ENCODE assay signal across 11 cellular contexts in genomic region chr5:96175090-96175489, GRCh38.
DNase-seq lines count a peak whose midpoint lies in the region; ATAC-seq and TF ChIP-seq lines count a peak whose summit lies in the region.
"Had no signal": no experiment of that assay in that cellular context is flagged by ENCODE, and none has a peak within 500 bp of the region (broad histone marks: within the 10 kb centered on the region; RNA-seq: fewer than 3 reads in every experiment).

No MANE protein-coding gene starts in this region.

- no peak overlapping the region for H3K27ac Mint-ChIP-seq in endothelial cell (ENCODE audit: unreplicated experiment)
- no peak overlapping the region for H3K27ac Mint-ChIP-seq in activated T-helper 1 cell treated with anti-CD3 and anti-CD28 coated beads, Interleukin-12 subunit alpha, Interleukin-12 subunit beta, Interleukin-2, Interleukin-4 antibody, amounts not matched to agents 30 ng/mL and 10 ng/mL and 1 ng/mL, durations not matched to agents 14 hours and 24 hours and 36 hours
- H3K27ac Mint-ChIP-seq: dendritic cell treated with granulocyte-macrophage colony-stimulating factor and Interleukin-4, amounts not matched to agents 40 ng/mL and 50 ng/mL, for 4 days had no signal

- no peak overlapping the region for H3K4me3 ChIP-seq in transverse colon

- H3K27ac ChIP-seq in transverse colon = no peak overlapping the region

- 69 to 82% methylated on average over 2 of the region's 2 CpGs for WGBS in transverse colon (ENCODE audit: low coverage in 1 of 2), 2 donors

- TF ChIP-seq EP300 in transverse colon (IDR thresholded peaks at IDR 0.05; ENCODE audit: low read depth) = no peak

- no peaks in the 10 kb centered on the region for H3K9me3 Mint-ChIP-seq in endothelial cell (ENCODE audit: unreplicated experiment)
- H3K9me3 Mint-ChIP-seq in activated T-helper 1 cell treated with anti-CD3 and anti-CD28 coated beads, Interleukin-12 subunit alpha, Interleukin-12 subunit beta, Interleukin-2, Interleukin-4 antibody, amounts not matched to agents 30 ng/mL and 10 ng/mL and 1 ng/mL, durations not matched to agents 14 hours and 24 hours and 36 hours = no peaks in the 10 kb centered on the region
- H3K9me3 Mint-ChIP-seq: dendritic cell treated with granulocyte-macrophage colony-stimulating factor and Interleukin-4, amounts not matched to agents 40 ng/mL and 50 ng/mL, for 4 days had no signal

- H3K4me3 Mint-ChIP-seq in endothelial cell (ENCODE audit: unreplicated experiment) = no peak overlapping the region
- no peak overlapping the region for H3K4me3 Mint-ChIP-seq in activated T-helper 1 cell treated with anti-CD3 and anti-CD28 coated beads, Interleukin-12 subunit alpha, Interleukin-12 subunit beta, Interleukin-2, Interleukin-4 antibody, amounts not matched to agents 30 ng/mL and 10 ng/mL and 1 ng/mL, durations not matched to agents 14 hours and 24 hours and 36 hours
- H3K4me3 Mint-ChIP-seq: dendritic cell treated with granulocyte-macrophage colony-stimulating factor and Interleukin-4, amounts not matched to agents 40 ng/mL and 50 ng/mL, for 4 days had no signal

- TF ChIP-seq CTCF in endothelial cell (IDR thresholded peaks at IDR 0.05; ENCODE audit: unreplicated experiment) (peak; percentile 72), transverse colon (IDR thresholded peaks at IDR 0.05) (peak; percentile 12 to 38 (median 31))

- ATAC-seq in left cardiac atrium = no peak

- H3K27me3 Mint-ChIP-seq in endothelial cell (ENCODE audit: unreplicated experiment) = no peaks in the 10 kb centered on the region
- H3K27me3 Mint-ChIP-seq in activated T-helper 1 cell treated with anti-CD3 and anti-CD28 coated beads, Interleukin-12 subunit alpha, Interleukin-12 subunit beta, Interleukin-2, Interleukin-4 antibody, amounts not matched to agents 30 ng/mL and 10 ng/mL and 1 ng/mL, durations not matched to agents 14 hours and 24 hours and 36 hours (ENCODE audit: insufficient read depth) = peaks cover 2% of the 10 kb centered on the region

- H3K36me3 ChIP-seq in transverse colon = no peaks in the 10 kb centered on the region

- no peaks in the 10 kb centered on the region for H3K4me1 Mint-ChIP-seq in endothelial cell (ENCODE audit: unreplicated experiment)
- H3K4me1 Mint-ChIP-seq in activated T-helper 1 cell treated with anti-CD3 and anti-CD28 coated beads, Interleukin-12 subunit alpha, Interleukin-12 subunit beta, Interleukin-2, Interleukin-4 antibody, amounts not matched to agents 30 ng/mL and 10 ng/mL and 1 ng/mL, durations not matched to agents 14 hours and 24 hours and 36 hours (ENCODE audit: low read depth) = no peaks in the 10 kb centered on the region

- in situ Hi-C loops in transverse colon (cut with MboI; ENCODE audit: low pct_ligation_motif_present in 1 of 4, low pct_unique_long_range_greater_than_20kb in 1 of 4, low sequenced_read_pairs in 3 of 4) = no loop called here

- intact Hi-C loops in transverse colon (cut with DNase I; ENCODE audit: low total_unique reads) (no loop called here), left cardiac atrium (cut with DNase I) (no loop called here)
- intact Hi-C loops in activated T-helper 1 cell treated with anti-CD3 and anti-CD28 coated beads, Interleukin-12 subunit alpha, Interleukin-12 subunit beta, Interleukin-2, Interleukin-4 antibody, amounts not matched to agents 30 ng/mL and 10 ng/mL and 1 ng/mL, durations not matched to agents 14 hours and 24 hours and 36 hours (cut with micrococcal nuclease) = no loop called here

- peaks cover 0 to 12% (median 3%) of the 10 kb centered on the region in 4 donors for H3K4me1 ChIP-seq in transverse colon

- no peaks in the 10 kb centered on the region for H3K36me3 Mint-ChIP-seq in endothelial cell (ENCODE audit: low read depth, unreplicated experiment)
- no peaks in the 10 kb centered on the region for H3K36me3 Mint-ChIP-seq in activated T-helper 1 cell treated with anti-CD3 and anti-CD28 coated beads, Interleukin-12 subunit alpha, Interleukin-12 subunit beta, Interleukin-2, Interleukin-4 antibody, amounts not matched to agents 30 ng/mL and 10 ng/mL and 1 ng/mL, durations not matched to agents 14 hours and 24 hours and 36 hours (ENCODE audit: low read depth)

- H3K27me3 ChIP-seq in transverse colon = no peaks in the 10 kb centered on the region

- peak; percentile 12 for DNase-seq in NCI-H82 (lab: John Stamatoyannopoulos, UW)
- no peak for DNase-seq in NCI-H82 treated with DMSO at 0.1 percent for 48 hours (lab: John Stamatoyannopoulos, UW; ENCODE audit: unreplicated experiment)
- peak; percentile 47 for DNase-seq in MV-4-11 (lab: John Stamatoyannopoulos, UW)
- no peak for DNase-seq in endothelial cell (ENCODE audit: low spot score)
- DNase-seq in transverse colon = no peak
- no peak for DNase-seq in left cardiac atrium
- DNase-seq in HPDE6-E6E7 (ENCODE audit: extremely low spot score) = no peak
- DNase-seq in activated T-helper 1 cell treated with anti-CD3 and anti-CD28 coated beads, Interleukin-12 subunit alpha, Interleukin-12 subunit beta, Interleukin-2, Interleukin-4 antibody, amounts not matched to agents 30 ng/mL and 10 ng/mL and 1 ng/mL, durations not matched to agents 14 hours and 24 hours and 36 hours (ENCODE audit: low spot score) = no peak
- DNase-seq: activated CD4-positive, alpha-beta T cell treated with anti-CD3 and anti-CD28 coated beads for 48 hours; NCI-H1092 treated with DMSO at 0.1 percent for 48 hours had no signal

- no peak for TF ChIP-seq POLR2A in transverse colon (IDR thresholded peaks at IDR 0.05)

- H3K9me3 ChIP-seq in transverse colon = no peaks in the 10 kb centered on the region

Comparison
In these comparisons a context has a peak if more than half of its experiments do, and no peak if none do; other contexts are left out.
1. DNase-seq: peak in NCI-H82 (single experiment) and MV-4-11 (single experiment); none in NCI-H82 treated with DMSO at 0.1 percent for 48 hours (single experiment), endothelial cell (single experiment), transverse colon (single experiment), left cardiac atrium (single experiment), HPDE6-E6E7 (single experiment) and activated T-helper 1 cell treated with anti-CD3 and anti-CD28 coated beads, Interleukin-12 subunit alpha, Interleukin-12 subunit beta, Interleukin-2, Interleukin-4 antibody, amounts not matched to agents 30 ng/mL and 10 ng/mL and 1 ng/mL, durations not matched to agents 14 hours and 24 hours and 36 hours (single experiment).